In genomic region chr16:15671530-15672117, GRCh38 we compare ENCODE assay signal across 11 cellular contexts. TPM values are rescaled to one million over a fixed set of nuclear protein-coding genes. Genes with fewer than 3 reads are reported as not detected.
DNase-seq lines count a peak whose midpoint lies in the region; ATAC-seq and TF ChIP-seq lines count a peak whose summit lies in the region.
"Had no signal": no experiment of that assay in that cellular context is flagged by ENCODE, and none has a peak within 500 bp of the region (broad histone marks: within the 10 kb centered on the region; RNA-seq: fewer than 3 reads in every experiment).

No MANE protein-coding gene starts in this region.

- H3K36me3 ChIP-seq in testis (ENCODE audit: low read depth, missing control alignments): no peaks in the 10 kb centered on the region

- peaks cover 98% of the 10 kb centered on the region for H3K36me3 Mint-ChIP-seq in activated T-cell treated with anti-CD3 and anti-CD28 coated beads, Interleukin-2, amount 50 U/mL, for 24 hours (ENCODE audit: low read depth)
- peaks cover 24% of the 10 kb centered on the region for H3K36me3 Mint-ChIP-seq in activated T-cell treated with anti-CD3 and anti-CD28 coated beads, Interleukin-2, amount 50 U/mL, for 4 hours (ENCODE audit: insufficient read depth)
- H3K36me3 Mint-ChIP-seq in activated CD8-positive, alpha-beta T cell treated with anti-CD3 and anti-CD28 coated beads, Interleukin-2, amount 10 ng/mL, durations not matched to agents 7 days and 5 days (ENCODE audit: low read depth): peaks cover 75% of the 10 kb centered on the region

- no peak for TF ChIP-seq POLR2A in testis (IDR thresholded peaks at IDR 0.05)

- TF ChIP-seq CTCF in testis (IDR thresholded peaks at IDR 0.05): no peak

- no peak for ATAC-seq in activated T-cell treated with anti-CD3 and anti-CD28 coated beads, Interleukin-2, amount 50 U/mL, for 4 hours
- no peak for ATAC-seq in activated CD8-positive, alpha-beta T cell treated with anti-CD3 and anti-CD28 coated beads, Interleukin-2, amount 10 ng/mL, durations not matched to agents 7 days and 5 days
- ATAC-seq in right cardiac atrium (no peak), GM19397 (IDR thresholded peaks at IDR 0.05; ENCODE audit: unreplicated experiment) (no peak)

- no peaks in the 10 kb centered on the region for H3K27me3 ChIP-seq in right cardiac atrium (ENCODE audit: control insufficient read depth, insufficient read depth)
- H3K27me3 ChIP-seq in testis: no peaks in the 10 kb centered on the region

- H3K4me1 Mint-ChIP-seq in activated T-cell treated with anti-CD3 and anti-CD28 coated beads, Interleukin-2, amount 50 U/mL, for 24 hours (ENCODE audit: low read depth): peaks cover 40% of the 10 kb centered on the region
- H3K4me1 Mint-ChIP-seq in activated T-cell treated with anti-CD3 and anti-CD28 coated beads, Interleukin-2, amount 50 U/mL, for 4 hours (ENCODE audit: low read depth): peaks cover 46% of the 10 kb centered on the region
- H3K4me1 Mint-ChIP-seq in activated CD8-positive, alpha-beta T cell treated with anti-CD3 and anti-CD28 coated beads, Interleukin-2, amount 10 ng/mL, durations not matched to agents 7 days and 5 days (ENCODE audit: low read depth): peaks cover 57% of the 10 kb centered on the region
- H3K4me1 Mint-ChIP-seq: H9 had no signal

- H3K27me3 Mint-ChIP-seq in activated T-cell treated with anti-CD3 and anti-CD28 coated beads, Interleukin-2, amount 50 U/mL, for 24 hours: no peaks in the 10 kb centered on the region
- H3K27me3 Mint-ChIP-seq in activated T-cell treated with anti-CD3 and anti-CD28 coated beads, Interleukin-2, amount 50 U/mL, for 4 hours (ENCODE audit: low read depth): no peaks in the 10 kb centered on the region
- no peaks in the 10 kb centered on the region for H3K27me3 Mint-ChIP-seq in activated CD8-positive, alpha-beta T cell treated with anti-CD3 and anti-CD28 coated beads, Interleukin-2, amount 10 ng/mL, durations not matched to agents 7 days and 5 days (ENCODE audit: low read depth)

- H3K4me1 ChIP-seq in right cardiac atrium (ENCODE audit: control insufficient read depth, insufficient read depth, low read length): peaks cover 6% of the 10 kb centered on the region
- peaks cover 11% of the 10 kb centered on the region for H3K4me1 ChIP-seq in testis

- no peaks in the 10 kb centered on the region for H3K9me3 Mint-ChIP-seq in activated T-cell treated with anti-CD3 and anti-CD28 coated beads, Interleukin-2, amount 50 U/mL, for 24 hours
- H3K9me3 Mint-ChIP-seq in activated T-cell treated with anti-CD3 and anti-CD28 coated beads, Interleukin-2, amount 50 U/mL, for 4 hours: no peaks in the 10 kb centered on the region
- no peaks in the 10 kb centered on the region for H3K9me3 Mint-ChIP-seq in activated CD8-positive, alpha-beta T cell treated with anti-CD3 and anti-CD28 coated beads, Interleukin-2, amount 10 ng/mL, durations not matched to agents 7 days and 5 days (ENCODE audit: insufficient read depth)
- H3K9me3 Mint-ChIP-seq: H9 had no signal

- CTCF ChIA-PET in activated CD8-positive, alpha-beta T cell treated with anti-CD3 and anti-CD28 coated beads, Interleukin-2, amount 10 ng/mL, durations not matched to agents 7 days and 5 days (lab: Charles Lee): interaction anchor here (1.0 to 3.8 kb wide), 6 partner anchors 10 to 29 kb away, joined by 3 to 27 read pairs (median 8); partner anchors contain the start of genes MARF1 and NDE1

- H3K4me3 ChIP-seq in right cardiac atrium (ENCODE audit: low read length) (no peak overlapping the region), testis (no peak overlapping the region)
- H3K4me3 ChIP-seq: mucosa of descending colon had no signal

- 95% methylated on average over 8 of the region's 8 CpGs for WGBS in right cardiac atrium
- 88 to 92% methylated on average over 8 of the region's 8 CpGs for WGBS in testis, 2 donors

- H3K9me3 ChIP-seq in right cardiac atrium (ENCODE audit: control insufficient read depth, low read length) (no peaks in the 10 kb centered on the region), testis (no peaks in the 10 kb centered on the region)
- H3K9me3 ChIP-seq: mucosa of descending colon had no signal

- DNase-seq in activated T-cell treated with anti-CD3 and anti-CD28 coated beads, Interleukin-2, amount 50 U/mL, for 24 hours: no peak
- DNase-seq in activated T-cell treated with anti-CD3 and anti-CD28 coated beads, Interleukin-2, amount 50 U/mL, for 4 hours: no peak
- no peak for DNase-seq in activated CD8-positive, alpha-beta T cell treated with anti-CD3 and anti-CD28 coated beads, Interleukin-2, amount 10 ng/mL, durations not matched to agents 7 days and 5 days
- no peak for DNase-seq in right cardiac atrium
- DNase-seq in testis: no peak
- DNase-seq in activated gamma-delta T cell (lab: John Stamatoyannopoulos, UW): no peak
- DNase-seq in SHP77 treated with DMSO at 0.1 percent for 48 hours (lab: John Stamatoyannopoulos, UW): no peak
- DNase-seq: H9; stimulated activated CD4-positive, alpha-beta T cell treated with anti-CD3 and anti-CD28 coated beads, Interleukin-4, amount 100 ng/mL, for 24 hours had no signal

- H3K27ac ChIP-seq in right cardiac atrium (ENCODE audit: low read length): peak overlapping the region; percentile 81
- H3K27ac ChIP-seq in testis: peak overlapping the region; percentile 13 to 88

- no peak overlapping the region for H3K4me3 Mint-ChIP-seq in activated T-cell treated with anti-CD3 and anti-CD28 coated beads, Interleukin-2, amount 50 U/mL, for 24 hours
- H3K4me3 Mint-ChIP-seq in activated T-cell treated with anti-CD3 and anti-CD28 coated beads, Interleukin-2, amount 50 U/mL, for 4 hours: no peak overlapping the region
- H3K4me3 Mint-ChIP-seq in activated CD8-positive, alpha-beta T cell treated with anti-CD3 and anti-CD28 coated beads, Interleukin-2, amount 10 ng/mL, durations not matched to agents 7 days and 5 days: no peak overlapping the region
- H3K4me3 Mint-ChIP-seq: H9 had no signal

- peak overlapping the region; percentile 91 for H3K27ac Mint-ChIP-seq in activated T-cell treated with anti-CD3 and anti-CD28 coated beads, Interleukin-2, amount 50 U/mL, for 24 hours
- H3K27ac Mint-ChIP-seq in activated CD8-positive, alpha-beta T cell treated with anti-CD3 and anti-CD28 coated beads, Interleukin-2, amount 10 ng/mL, durations not matched to agents 7 days and 5 days: peak overlapping the region; percentile 97

- POLR2A ChIA-PET in activated CD8-positive, alpha-beta T cell treated with anti-CD3 and anti-CD28 coated beads, Interleukin-2, amount 10 ng/mL, durations not matched to agents 7 days and 5 days (lab: Charles Lee): interaction anchor here (0.6 to 4.6 kb wide), 5 partner anchors 19 to 41 kb away, joined by 3 to 20 read pairs (median 3); partner anchors contain the start of gene MARF1

- intact Hi-C loops in right cardiac atrium (cut with DNase I): no loop called here
- intact Hi-C loops in testis (cut with DNase I; ENCODE audit: low total_unique reads): no loop called here

RNA-seq across cellular contexts. Expression of gene NDE1, which starts 21.6 kb away (rescaled TPM):
- 10 to 100 TPM; 60.4 to 69.0 (median 60.5) TPM for total RNA-seq in activated T-cell treated with anti-CD3 and anti-CD28 coated beads, Interleukin-2, amount 50 U/mL, for 4 hours
- total RNA-seq in activated CD8-positive, alpha-beta T cell treated with anti-CD3 and anti-CD28 coated beads, Interleukin-2, amount 10 ng/mL, durations not matched to agents 7 days and 5 days: 100 to 1,000 TPM; 140 to 141 TPM
- total RNA-seq in right cardiac atrium (10 to 100 TPM; 14.9 to 23.9 (median 17.8) TPM), testis (10 to 100 TPM; 51.6 to 84.3 TPM)
- polyA plus RNA-seq in right cardiac atrium (8.6 TPM), testis (ENCODE audit: insufficient read depth, low read depth, low replicate concordance) (45.2 TPM)

RNA-seq across cellular contexts. Expression of gene MARF1, which starts 28.7 kb away (rescaled TPM):
- total RNA-seq in activated T-cell treated with anti-CD3 and anti-CD28 coated beads, Interleukin-2, amount 50 U/mL, for 4 hours: 10 to 100 TPM; 24.3 to 35.0 (median 34.1) TPM
- total RNA-seq in activated CD8-positive, alpha-beta T cell treated with anti-CD3 and anti-CD28 coated beads, Interleukin-2, amount 10 ng/mL, durations not matched to agents 7 days and 5 days: 10 to 100 TPM; 62.7 to 64.5 TPM
- 10 to 100 TPM; 47.0 to 57.3 (median 52.3) TPM for total RNA-seq in right cardiac atrium
- polyA plus RNA-seq in right cardiac atrium: 15.8 TPM
- 10 to 100 TPM; 49.7 to 57.9 TPM for total RNA-seq in testis
- polyA plus RNA-seq in testis (ENCODE audit: insufficient read depth, low read depth, low replicate concordance): 30.9 TPM
